Comparison of ENCODE assay signal across 17 cellular contexts in the genomic region with DNA sequence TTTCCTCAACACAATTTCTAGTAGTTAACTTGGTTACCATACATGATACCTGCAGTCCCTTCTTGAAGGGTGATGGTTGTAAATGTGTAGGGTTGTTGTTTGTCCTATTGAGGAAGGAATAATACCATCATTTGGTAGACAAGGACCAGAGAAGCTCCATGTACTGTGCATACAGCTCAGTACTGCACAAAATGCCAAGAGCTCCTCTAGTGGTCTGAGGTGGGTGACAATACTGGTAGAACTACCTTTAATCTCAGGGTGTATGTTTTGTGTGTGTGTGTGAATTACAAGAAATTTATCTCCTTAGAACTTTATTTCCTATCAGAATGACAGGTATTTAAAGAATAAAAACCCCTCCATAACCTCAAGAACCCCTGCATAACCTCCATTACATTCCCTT.
DNase-seq lines count a peak whose midpoint lies in the region; ATAC-seq and TF ChIP-seq lines count a peak whose summit lies in the region.
"Had no signal": no experiment of that assay in that cellular context is flagged by ENCODE, and none has a peak within 500 bp of the region (broad histone marks: within the 10 kb centered on the region; RNA-seq: fewer than 3 reads in every experiment).

No MANE protein-coding gene starts in this region.

- TF ChIP-seq CTCF in MM.1S (IDR thresholded peaks at IDR 0.05; ENCODE audit: low read length) (0 out of 2 replicates have a peak, but pooled peaks have one; percentile 5), WTC11 (IDR thresholded peaks at IDR 0.05) (no peak), progenitor cell of endocrine pancreas (IDR thresholded peaks at IDR 0.05; ENCODE audit: unreplicated experiment) (peak; percentile 22)

- H3K36me3 ChIP-seq in MM.1S (replicated peaks; ENCODE audit: insufficient read depth, low read length) = no peaks in the 10 kb centered on the region
- no peaks in the 10 kb centered on the region for H3K36me3 ChIP-seq in effector memory CD4-positive, alpha-beta T cell (ENCODE audit: control insufficient read depth, insufficient read depth, low read length)
- H3K36me3 ChIP-seq: cardiac muscle cell had no signal

- H3K36me3 Mint-ChIP-seq in WTC11 (no peaks in the 10 kb centered on the region), progenitor cell of endocrine pancreas (ENCODE audit: insufficient read depth) (no peaks in the 10 kb centered on the region)
- H3K36me3 Mint-ChIP-seq: CD4-positive, CD25-positive, alpha-beta regulatory T cell had no signal

- no peaks in the 10 kb centered on the region for H4K20me1 ChIP-seq in MM.1S (ENCODE audit: insufficient read depth, low read length)

- no peak overlapping the region for H3K4me2 ChIP-seq in MM.1S (ENCODE audit: low read depth, low read length)

- H3K9ac ChIP-seq in MM.1S (ENCODE audit: low read length) = no peak overlapping the region

- no peaks in the 10 kb centered on the region for H3K27me3 ChIP-seq in MM.1S (replicated peaks; ENCODE audit: insufficient read depth, low read length)
- H3K27me3 ChIP-seq in effector memory CD4-positive, alpha-beta T cell (replicated peaks; ENCODE audit: control insufficient read depth, insufficient read depth, low read length, poor library complexity, severe bottlenecking) = no peaks in the 10 kb centered on the region
- H3K27me3 ChIP-seq: cardiac muscle cell had no signal

- H2AFZ ChIP-seq in MM.1S (ENCODE audit: low read length) = no peak overlapping the region

- no peak overlapping the region for H3K4me3 ChIP-seq in MM.1S (ENCODE audit: low read length)
- H3K4me3 ChIP-seq in effector memory CD4-positive, alpha-beta T cell (ENCODE audit: insufficient read depth, low read depth, low read length, poor library complexity, severe bottlenecking) = no peak overlapping the region
- H3K4me3 ChIP-seq: cardiac muscle cell had no signal

- H3K4me3 Mint-ChIP-seq in WTC11 = no peak overlapping the region
- H3K4me3 Mint-ChIP-seq in progenitor cell of endocrine pancreas (ENCODE audit: low read depth) = no peak overlapping the region
- H3K4me3 Mint-ChIP-seq: activated T-cell treated with anti-CD3 and anti-CD28 coated beads, Interleukin-2, amount 50 U/mL, for 72 hours; CD4-positive, CD25-positive, alpha-beta regulatory T cell; nephron; stimulated activated naive CD8-positive, alpha-beta T cell treated with anti-CD3 and anti-CD28 coated beads, Interleukin-15, Interleukin-2, amounts not matched to agents 100 ng/mL and 50 ng/mL, for 24 hours had no signal

- H3K9me2 ChIP-seq in MM.1S (replicated peaks; ENCODE audit: insufficient read depth, low read length) = no peaks in the 10 kb centered on the region

- H3K9me3 Mint-ChIP-seq in WTC11 (no peaks in the 10 kb centered on the region; the same call in 1 of the 2 replicates), progenitor cell of endocrine pancreas (ENCODE audit: low read depth) (no peaks in the 10 kb centered on the region)
- H3K9me3 Mint-ChIP-seq: activated T-cell treated with anti-CD3 and anti-CD28 coated beads, Interleukin-2, amount 50 U/mL, for 72 hours; CD4-positive, CD25-positive, alpha-beta regulatory T cell; nephron; stimulated activated naive CD8-positive, alpha-beta T cell treated with anti-CD3 and anti-CD28 coated beads, Interleukin-15, Interleukin-2, amounts not matched to agents 100 ng/mL and 50 ng/mL, for 24 hours had no signal

- H3K27ac Mint-ChIP-seq in WTC11 (no peak overlapping the region), progenitor cell of endocrine pancreas (no peak overlapping the region)
- H3K27ac Mint-ChIP-seq: activated T-cell treated with anti-CD3 and anti-CD28 coated beads, Interleukin-2, amount 50 U/mL, for 72 hours; CD4-positive, CD25-positive, alpha-beta regulatory T cell; nephron; stimulated activated naive CD8-positive, alpha-beta T cell treated with anti-CD3 and anti-CD28 coated beads, Interleukin-15, Interleukin-2, amounts not matched to agents 100 ng/mL and 50 ng/mL, for 24 hours had no signal

- POLR2A ChIA-PET in WTC11 (lab: Charles Lee) = no interaction called here

- H3K27ac ChIP-seq in MM.1S (ENCODE audit: low read length) = no peak overlapping the region
- H3K27ac ChIP-seq in effector memory CD4-positive, alpha-beta T cell (ENCODE audit: insufficient read depth, low read length, poor library complexity, severe bottlenecking) = no peak overlapping the region
- H3K27ac ChIP-seq: cardiac muscle cell had no signal

- ATAC-seq in WTC11 (peak; percentile 85), HG03280 (IDR thresholded peaks at IDR 0.05; ENCODE audit: unreplicated experiment) (no peak)
- ATAC-seq: activated T-cell treated with anti-CD3 and anti-CD28 coated beads, Interleukin-2, amount 50 U/mL, for 72 hours had no signal

- CTCF ChIA-PET in WTC11 (lab: Charles Lee) = interaction anchor here (0.5 to 1.4 kb wide), 5 partner anchors 9 to 576 kb away, joined by 3 to 8 read pairs (median 4); no protein-coding TSS in a partner anchor

- H3K4me1 ChIP-seq in MM.1S (ENCODE audit: low read length) = no peaks in the 10 kb centered on the region
- H3K4me1 ChIP-seq in effector memory CD4-positive, alpha-beta T cell (ENCODE audit: control insufficient read depth, insufficient read depth, low read length, poor library complexity, severe bottlenecking) = no peaks in the 10 kb centered on the region

- H3K27me3 Mint-ChIP-seq in WTC11 (ENCODE audit: low read depth) = no peaks in the 10 kb centered on the region
- no peaks in the 10 kb centered on the region for H3K27me3 Mint-ChIP-seq in progenitor cell of endocrine pancreas
- H3K27me3 Mint-ChIP-seq: CD4-positive, CD25-positive, alpha-beta regulatory T cell; stimulated activated naive CD8-positive, alpha-beta T cell treated with anti-CD3 and anti-CD28 coated beads, Interleukin-15, Interleukin-2, amounts not matched to agents 100 ng/mL and 50 ng/mL, for 24 hours had no signal

- H3K4me1 Mint-ChIP-seq in WTC11 (no peaks in the 10 kb centered on the region), progenitor cell of endocrine pancreas (ENCODE audit: low read depth) (peaks cover 3% of the 10 kb centered on the region)
- H3K4me1 Mint-ChIP-seq: CD4-positive, CD25-positive, alpha-beta regulatory T cell had no signal

- no peaks in the 10 kb centered on the region for H3K79me2 ChIP-seq in MM.1S (ENCODE audit: low read length)

- no peaks in the 10 kb centered on the region for H3K9me3 ChIP-seq in MM.1S (replicated peaks; ENCODE audit: insufficient read depth, low read length)
- no peaks in the 10 kb centered on the region for H3K9me3 ChIP-seq in effector memory CD4-positive, alpha-beta T cell (ENCODE audit: control insufficient read depth, low read length)

- no peaks in the 10 kb centered on the region for H3F3A ChIP-seq in MM.1S (ENCODE audit: insufficient read depth, low read length)

- peak; percentile 15 for DNase-seq in NCI-H748 (lab: John Stamatoyannopoulos, UW; ENCODE audit: unreplicated experiment)
- no peak for DNase-seq in NCI-H748 treated with DMSO at 0.1 percent for 48 hours (lab: John Stamatoyannopoulos, UW)
- no peak for DNase-seq in MM.1S
- no peak for DNase-seq in WTC11 (ENCODE audit: low spot score)
- no peak for DNase-seq in progenitor cell of endocrine pancreas (ENCODE audit: low spot score, unreplicated experiment)
- DNase-seq in effector memory CD4-positive, alpha-beta T cell = no peak
- no peak for DNase-seq in NK-92 treated with Interleukin-12 subunit alpha and Interleukin-12 subunit beta, amount 100 ng/mL, for 24 hours (lab: John Stamatoyannopoulos, UW)
- DNase-seq: activated CD4-positive, alpha-beta T cell treated with anti-CD3 and anti-CD28 coated beads, Interleukin-2, amount 50 U/mL, for 4 hours; activated T-cell treated with anti-CD3 and anti-CD28 coated beads, Interleukin-2, amount 50 U/mL, for 72 hours; CD4-positive, CD25-positive, alpha-beta regulatory T cell; mesenchymal stem cell; NCI-H1092 treated with DMSO at 0.1 percent for 48 hours; NCI-H226 had no signal

TF ChIP-seq in WTC11, 78 proteins besides CTCF, POLR2A, EP300 and RAD21 (continues in another document):
- TF ChIP-seq FOXJ3 (CRISPR knock-in tag; IDR thresholded peaks at IDR 0.05; ENCODE audit: borderline replicate concordance) = no peak
- TF ChIP-seq, protein P1, sequence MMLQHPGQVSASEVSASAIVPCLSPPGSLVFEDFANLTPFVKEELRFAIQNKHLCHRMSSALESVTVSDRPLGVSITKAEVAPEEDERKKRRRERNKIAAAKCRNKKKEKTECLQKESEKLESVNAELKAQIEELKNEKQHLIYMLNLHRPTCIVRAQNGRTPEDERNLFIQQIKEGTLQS (CRISPR knock-in tag; conservative IDR thresholded peaks at IDR 0.05) = no peak
- no peak for TF ChIP-seq ZNF121 (CRISPR knock-in tag; IDR thresholded peaks at IDR 0.05)
- TF ChIP-seq, protein P2, sequence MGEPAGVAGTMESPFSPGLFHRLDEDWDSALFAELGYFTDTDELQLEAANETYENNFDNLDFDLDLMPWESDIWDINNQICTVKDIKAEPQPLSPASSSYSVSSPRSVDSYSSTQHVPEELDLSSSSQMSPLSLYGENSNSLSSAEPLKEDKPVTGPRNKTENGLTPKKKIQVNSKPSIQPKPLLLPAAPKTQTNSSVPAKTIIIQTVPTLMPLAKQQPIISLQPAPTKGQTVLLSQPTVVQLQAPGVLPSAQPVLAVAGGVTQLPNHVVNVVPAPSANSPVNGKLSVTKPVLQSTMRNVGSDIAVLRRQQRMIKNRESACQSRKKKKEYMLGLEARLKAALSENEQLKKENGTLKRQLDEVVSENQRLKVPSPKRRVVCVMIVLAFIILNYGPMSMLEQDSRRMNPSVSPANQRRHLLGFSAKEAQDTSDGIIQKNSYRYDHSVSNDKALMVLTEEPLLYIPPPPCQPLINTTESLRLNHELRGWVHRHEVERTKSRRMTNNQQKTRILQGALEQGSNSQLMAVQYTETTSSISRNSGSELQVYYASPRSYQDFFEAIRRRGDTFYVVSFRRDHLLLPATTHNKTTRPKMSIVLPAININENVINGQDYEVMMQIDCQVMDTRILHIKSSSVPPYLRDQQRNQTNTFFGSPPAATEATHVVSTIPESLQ (CRISPR knock-in tag; IDR thresholded peaks at IDR 0.05) = no peak
- TF ChIP-seq, protein P3, sequence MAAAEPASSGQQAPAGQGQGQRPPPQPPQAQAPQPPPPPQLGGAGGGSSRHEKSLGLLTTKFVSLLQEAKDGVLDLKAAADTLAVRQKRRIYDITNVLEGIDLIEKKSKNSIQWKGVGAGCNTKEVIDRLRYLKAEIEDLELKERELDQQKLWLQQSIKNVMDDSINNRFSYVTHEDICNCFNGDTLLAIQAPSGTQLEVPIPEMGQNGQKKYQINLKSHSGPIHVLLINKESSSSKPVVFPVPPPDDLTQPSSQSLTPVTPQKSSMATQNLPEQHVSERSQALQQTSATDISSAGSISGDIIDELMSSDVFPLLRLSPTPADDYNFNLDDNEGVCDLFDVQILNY (CRISPR knock-in tag; IDR thresholded peaks at IDR 0.05) = no peak
- TF ChIP-seq ZNF219 (CRISPR knock-in tag; IDR thresholded peaks at IDR 0.05; ENCODE audit: borderline replicate concordance) = no peak
- no peak for TF ChIP-seq RORB (CRISPR knock-in tag; IDR thresholded peaks at IDR 0.05)
- no peak for TF ChIP-seq ZNF232 (CRISPR knock-in tag; IDR thresholded peaks at IDR 0.05)
- TF ChIP-seq NFE2L1 (CRISPR knock-in tag; IDR thresholded peaks at IDR 0.05) = no peak
- TF ChIP-seq PRRX2 (CRISPR knock-in tag; IDR thresholded peaks at IDR 0.05) = no peak
- no peak for TF ChIP-seq CREM (CRISPR knock-in tag; IDR thresholded peaks at IDR 0.05)
